8 cellular contexts compared by ENCODE assay signal in the genomic region with DNA sequence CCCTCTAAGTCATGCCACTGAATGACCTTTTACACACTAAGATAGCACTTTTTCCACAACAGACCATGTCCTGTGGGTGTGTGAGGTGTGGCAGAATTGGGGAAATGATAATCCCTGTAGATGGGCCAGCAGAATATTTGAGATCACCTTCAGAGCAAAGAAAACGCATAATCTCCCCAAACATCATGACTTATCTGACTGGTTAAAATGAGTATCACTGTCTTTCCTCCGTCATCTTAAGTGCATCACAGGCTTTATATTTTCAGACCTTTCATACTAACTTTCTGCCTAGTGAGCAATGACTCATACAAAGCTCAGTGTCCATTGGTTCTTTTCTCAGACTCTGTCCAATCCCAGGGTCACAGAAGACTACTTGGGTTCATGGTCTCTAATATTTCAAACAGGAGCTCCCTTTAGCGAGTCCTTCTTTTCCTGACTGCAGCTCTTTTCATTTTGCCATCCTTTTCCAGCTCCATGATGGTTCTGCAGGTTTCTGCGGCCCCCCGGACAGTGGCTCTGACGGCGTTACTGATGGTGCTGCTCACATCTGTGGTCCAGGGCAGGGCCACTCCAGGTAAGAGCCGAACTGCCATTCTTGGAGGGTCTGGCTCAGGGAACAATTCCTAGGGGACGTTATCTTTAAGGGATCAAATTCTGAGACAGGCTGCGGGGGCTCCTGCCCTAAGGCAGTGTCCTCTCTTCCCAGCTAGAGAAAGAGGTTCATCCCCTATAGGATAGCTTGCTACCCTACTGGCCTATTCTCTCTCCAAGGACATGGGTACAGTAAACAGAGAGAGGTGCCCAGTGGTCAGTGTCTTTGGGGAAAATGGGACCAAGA. TPM values are rescaled to one million over a fixed set of nuclear protein-coding genes. Genes with fewer than 3 reads are reported as not detected.
DNase-seq lines count a peak whose midpoint lies in the region; ATAC-seq, FAIRE-seq and TF ChIP-seq lines count a peak whose summit lies in the region.

Gene HLA-DPB1 (plus strand): TSS at position 423 of the 838 bp plus-strand sequence. CDS start 52 bp downstream, at position 475.

- DNase-seq in Daoy (ENCODE audit: low read depth) (peak; percentile 74), GM19239 (ENCODE audit: insufficient read length, low spot score) (peak; percentile 68), lung (ENCODE audit: low spot score) (no peak), transverse colon (no peak), DMS79 treated with DMSO at 0.1 percent for 48 hours (lab: John Stamatoyannopoulos, UW) (no peak)

- ATAC-seq in HG03159 (IDR thresholded peaks at IDR 0.05; ENCODE audit: unreplicated experiment) (peak; percentile 74), SK-N-SH treated with all-trans-retinoic acid at 6 μM for 48 hours (peak; percentile 96), lung (ENCODE audit: insufficient read depth, low FRiP score) (peak; percentile 86)

- FAIRE-seq in GM19239 (lab: Jason Lieb, UNC) = peak; percentile 99

- peak within 1 kb of the TSS; percentile 92 for H3K4me3 Mint-ChIP-seq in dendritic cell treated with granulocyte-macrophage colony-stimulating factor and Interleukin-4, amounts not matched to agents 40 ng/mL and 50 ng/mL, for 4 days

- H3K9me3 ChIP-seq in lung (ENCODE audit: control insufficient read depth in 2 of 2, insufficient read depth in 1 of 2, low read length in 1 of 2) (no peaks in the 10 kb centered on the region), transverse colon (no peaks in the 10 kb centered on the region)

- peaks cover 0 to 7% of the 10 kb centered on the region in 2 donors for H3K4me1 ChIP-seq in lung (ENCODE audit: control insufficient read depth in 2 of 2, insufficient read depth in 2 of 2, low read length in 2 of 2)
- peaks cover 0 to 6% (median under 1%) of the 10 kb centered on the region in 4 donors for H3K4me1 ChIP-seq in transverse colon

- H3K4me3 ChIP-seq in lung = peak within 1 kb of the TSS; percentile 49
- peak within 1 kb of the TSS in 3 of 4 donors; percentile 14 to 33 (median 14) for H3K4me3 ChIP-seq in transverse colon

- intact Hi-C loops in dendritic cell treated with granulocyte-macrophage colony-stimulating factor and Interleukin-4, amounts not matched to agents 40 ng/mL and 50 ng/mL, for 4 days (cut with micrococcal nuclease) = loop anchor here (1.0 kb wide), 1 partner anchor 56 kb away; no protein-coding TSS in a partner anchor
- intact Hi-C loops in transverse colon (cut with DNase I; ENCODE audit: low total_unique reads) = no loop called here

- H3K27me3 ChIP-seq in lung (ENCODE audit: control insufficient read depth, insufficient read depth) (no peaks in the 10 kb centered on the region), transverse colon (peaks cover 12% of the 10 kb centered on the region)

- in situ Hi-C loops in transverse colon (cut with MboI; ENCODE audit: low pct_ligation_motif_present in 1 of 4, low pct_unique_long_range_greater_than_20kb in 1 of 4, low sequenced_read_pairs in 3 of 4) = loop anchor here in 1 of 4 donors (10.0 kb wide), 1 partner anchor 61 kb away; no protein-coding TSS in a partner anchor

- TF ChIP-seq CTCF in lung (IDR thresholded peaks at IDR 0.05; ENCODE audit: control extremely low read depth, extremely low read depth) (no peak), transverse colon (IDR thresholded peaks at IDR 0.05) (no peak)

- TF ChIP-seq EP300 in transverse colon (IDR thresholded peaks at IDR 0.05; ENCODE audit: low read depth) = no peak

- no peaks in the 10 kb centered on the region for H3K27me3 Mint-ChIP-seq in dendritic cell treated with granulocyte-macrophage colony-stimulating factor and Interleukin-4, amounts not matched to agents 40 ng/mL and 50 ng/mL, for 4 days

- no peaks in the 10 kb centered on the region for H3K9me3 Mint-ChIP-seq in dendritic cell treated with granulocyte-macrophage colony-stimulating factor and Interleukin-4, amounts not matched to agents 40 ng/mL and 50 ng/mL, for 4 days

- H3K36me3 ChIP-seq in lung (ENCODE audit: control insufficient read depth in 2 of 2, insufficient read depth in 2 of 2, low read length in 2 of 2) = peaks cover 0 to 2% of the 10 kb centered on the region in 2 donors
- H3K36me3 ChIP-seq in transverse colon = no peaks in the 10 kb centered on the region

- peak; percentile 54 for TF ChIP-seq POLR2A in transverse colon (IDR thresholded peaks at IDR 0.05)

- H3K27ac Mint-ChIP-seq in dendritic cell treated with granulocyte-macrophage colony-stimulating factor and Interleukin-4, amounts not matched to agents 40 ng/mL and 50 ng/mL, for 4 days = peak within 1 kb of the TSS; percentile 89

- peaks cover 40% of the 10 kb centered on the region for H3K4me1 Mint-ChIP-seq in dendritic cell treated with granulocyte-macrophage colony-stimulating factor and Interleukin-4, amounts not matched to agents 40 ng/mL and 50 ng/mL, for 4 days (ENCODE audit: low read depth)

- peak within 1 kb of the TSS in 1 of 2 donors; percentile 91 for H3K27ac ChIP-seq in lung (ENCODE audit: low read depth in 1 of 2, low read length in 1 of 2)
- peak within 1 kb of the TSS; percentile 48 to 76 (median 67) for H3K27ac ChIP-seq in transverse colon

- WGBS in lung, 2 donors = 15 to 22% methylated on average over 10 of the region's 10 CpGs
- WGBS in transverse colon (ENCODE audit: low coverage in 1 of 2), 2 donors = 40 to 46% methylated on average over 1 to 10 of the region's 10 CpGs

- H3K36me3 Mint-ChIP-seq in dendritic cell treated with granulocyte-macrophage colony-stimulating factor and Interleukin-4, amounts not matched to agents 40 ng/mL and 50 ng/mL, for 4 days (ENCODE audit: low read depth) = peaks cover 81% of the 10 kb centered on the region

TF ChIP-seq in SK-N-SH treated with all-trans-retinoic acid at 6 μM for 48 hours, 23 proteins besides CTCF, POLR2A, EP300 and RAD21 (continues in another document):
- TF ChIP-seq ARNTL (CRISPR knock-in tag; IDR thresholded peaks at IDR 0.05; ENCODE audit: borderline replicate concordance, low read depth) = no peak
- TF ChIP-seq BACH2 (CRISPR knock-in tag; IDR thresholded peaks at IDR 0.05; ENCODE audit: borderline replicate concordance) = no peak
- TF ChIP-seq POU6F1 (CRISPR knock-in tag; IDR thresholded peaks at IDR 0.05; ENCODE audit: borderline replicate concordance, low read depth) = no peak
- TF ChIP-seq RARB (CRISPR knock-in tag; IDR thresholded peaks at IDR 0.05) = no peak
- TF ChIP-seq CREB5 (CRISPR knock-in tag; IDR thresholded peaks at IDR 0.05; ENCODE audit: low read depth) = no peak
- no peak for TF ChIP-seq CSDC2 (CRISPR knock-in tag; IDR thresholded peaks at IDR 0.05)
- TF ChIP-seq ZNF565 (CRISPR knock-in tag; conservative IDR thresholded peaks at IDR 0.05; ENCODE audit: low read depth) = no peak
- TF ChIP-seq ZNF8 (CRISPR knock-in tag; IDR thresholded peaks at IDR 0.05) = no peak
- no peak for TF ChIP-seq SNAI2 (CRISPR knock-in tag; IDR thresholded peaks at IDR 0.05)
- no peak for TF ChIP-seq CSRNP3 (CRISPR knock-in tag; IDR thresholded peaks at IDR 0.05)

RNA-seq across cellular contexts. Expression of gene HLA-DPB1, which starts in this region (rescaled TPM):
- total RNA-seq in Daoy (2014; rRNA removed; shearing (Covaris generic)) = 25.4 and 34.6 TPM in 2 replicates
- total RNA-seq in lung = 100 to 1,000 TPM in 1 of 2 donors, 10 to 100 TPM in 1; 69.8 to 235 TPM
- polyA plus RNA-seq in lung = 100 to 1,000 TPM; 170 to 240 TPM
- 10 to 100 TPM in 3 of 4 donors, 1 to 10 TPM in 1; 10.0 to 68.0 (median 40.4) TPM for total RNA-seq in transverse colon

Comparison
In these comparisons a context has a peak if more than half of its experiments do, and no peak if none do; other contexts are left out.
1. DNase-seq: peak in Daoy (single experiment) and GM19239 (single experiment); none in lung (single experiment), transverse colon (single experiment) and DMS79 treated with DMSO at 0.1 percent for 48 hours (single experiment).
2. Peak in every context shown above with its lines, with median percentiles within 50 percentile points of each other: ATAC-seq.